In the genomic region with DNA sequence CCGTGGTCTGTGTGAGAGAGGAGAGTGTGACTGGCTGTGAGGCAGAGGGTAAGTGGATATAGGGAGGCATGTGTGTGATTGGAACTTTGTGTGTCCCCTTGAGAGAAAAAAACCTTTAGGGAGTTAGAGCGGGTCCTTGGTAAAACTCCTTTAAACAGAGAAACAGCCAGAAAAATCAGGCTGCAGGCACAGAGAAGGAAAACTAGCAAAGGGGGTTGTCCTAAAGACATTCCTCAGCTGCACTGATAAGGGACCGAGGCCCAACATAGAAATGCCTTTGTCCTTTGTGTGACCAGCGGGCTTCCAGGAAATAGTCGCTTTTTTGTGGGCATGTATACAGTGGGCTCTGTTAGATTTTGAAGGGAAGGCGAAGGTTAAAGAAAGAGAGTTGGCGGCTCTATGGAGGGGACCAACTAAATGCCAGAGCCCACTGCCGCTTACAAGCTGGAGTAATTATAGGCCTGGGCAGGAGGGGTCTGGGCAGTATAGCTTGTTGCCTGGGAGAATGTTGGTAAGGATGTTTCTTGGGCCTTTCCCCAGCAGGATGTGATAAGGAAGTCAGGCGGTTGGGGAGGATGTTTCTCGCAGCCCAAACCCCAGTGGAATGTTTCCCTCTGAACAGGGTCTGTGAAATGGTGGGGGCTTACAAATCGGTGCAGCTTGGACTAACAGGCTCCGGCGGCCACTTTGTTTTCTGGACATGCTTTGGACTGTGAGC, we compare ENCODE assay signal across 8 cellular contexts.
A peak's percentile ranks its signal among the peaks of the same experiment; 100 is the strongest.
DNase-seq lines count a peak whose midpoint lies in the region; ATAC-seq and TF ChIP-seq lines count a peak whose summit lies in the region.
"Not testable (repeated sequence)": the region's sequence is repeated elsewhere in the genome, so short reads cannot be mapped to it uniquely, and the experiment has no call there.

No MANE protein-coding gene starts in this region.

- not testable (repeated sequence) for H3K27me3 ChIP-seq in ascending aorta; neuronal stem cell (ENCODE audit: control insufficient read depth in 3 of 3, insufficient read depth in 3 of 3, low read depth in 1 of 3, low read length in 3 of 3)

- ATAC-seq in T-helper 17 cell = not testable (repeated sequence)

- not testable (repeated sequence) for H3K9me3 ChIP-seq in T-helper 17 cell (ENCODE audit: control insufficient read depth, low read length, poor library complexity, severe bottlenecking); ascending aorta; neuronal stem cell (replicated peaks in 1 of 2; ENCODE audit: control insufficient read depth in 2 of 2, insufficient read depth in 1 of 2, low read depth in 1 of 2, low read length in 2 of 2)

- not testable (repeated sequence) for H2BK5ac ChIP-seq in neuronal stem cell (ENCODE audit: low read length)

- H3K27me3 Mint-ChIP-seq in CD14-positive monocyte (ENCODE audit: low read depth in 3 of 3); T-helper 17 cell: not testable (repeated sequence)

- peaks cover 16% of the 10 kb centered on the region for H3K4me1 Mint-ChIP-seq in CD14-positive monocyte
- peaks cover 10% of the 10 kb centered on the region for H3K4me1 Mint-ChIP-seq in T-helper 17 cell

- intact Hi-C loops in CD14-positive monocyte (cut with micrococcal nuclease); ascending aorta (cut with DNase I): not testable (repeated sequence)

- peak overlapping the region; percentile 92 to 99 for H3K4me3 Mint-ChIP-seq in CD14-positive monocyte
- H3K4me3 Mint-ChIP-seq in T-helper 17 cell = peak overlapping the region; percentile 92

- not testable (repeated sequence) for H3K14ac ChIP-seq in neuronal stem cell (ENCODE audit: low read length)

- H2BK15ac ChIP-seq in neuronal stem cell (ENCODE audit: low read length) = not testable (repeated sequence)

- H3K4me2 ChIP-seq in neuronal stem cell (ENCODE audit: insufficient read depth, low read length, poor library complexity, severe bottlenecking) = peak overlapping the region; percentile 18

- H3K27ac ChIP-seq in ascending aorta (peak overlapping the region; percentile 83 to 88), neuronal stem cell (replicated peaks; ENCODE audit: low read length) (peak overlapping the region; percentile 58), substantia nigra (ENCODE audit: low read depth, low read length, poor library complexity, severe bottlenecking) (peak overlapping the region; percentile 66)

- DNase-seq in CD14-positive monocyte (ENCODE audit: low spot score); T-helper 17 cell; ascending aorta (ENCODE audit: low spot score in 2 of 2); epithelial cell of esophagus (ENCODE audit: low read depth): not testable (repeated sequence)
- DNase-seq in HT-29 (ENCODE audit: low spot score) = peak; percentile 53
- DNase-seq in left kidney (ENCODE audit: low read depth, low spot score) = peak; percentile 36
- DNase-seq in neuronal stem cell (ENCODE audit: low spot score) = peak; percentile 15
- peak in 8 of 49 donors; percentile 14 to 55 (median 30) for DNase-seq in substantia nigra (lab: John Stamatoyannopoulos, UW)

- not testable (repeated sequence) for H2AK5ac ChIP-seq in neuronal stem cell (ENCODE audit: low read depth, low read length)

- not testable (repeated sequence) for H3K36me3 Mint-ChIP-seq in CD14-positive monocyte; T-helper 17 cell (ENCODE audit: low read depth)

- not testable (repeated sequence) for H2BK120ac ChIP-seq in neuronal stem cell (ENCODE audit: low read depth, low read length)

- not testable (repeated sequence) for H3K4me1 ChIP-seq in ascending aorta; neuronal stem cell (ENCODE audit: control insufficient read depth in 2 of 2, insufficient read depth in 1 of 2, low read depth in 1 of 2, low read length in 2 of 2)

- H3K4me3 ChIP-seq in ascending aorta (peak overlapping the region; percentile 68 to 78), epithelial cell of esophagus (ENCODE audit: low read length) (peak overlapping the region; percentile 64), neuronal stem cell (ENCODE audit: low read length in 2 of 2) (peak overlapping the region; percentile 66 to 89)

- not testable (repeated sequence) for TF ChIP-seq CTCF in CD14-positive monocyte (IDR thresholded peaks at IDR 0.05); ascending aorta (IDR thresholded peaks at IDR 0.05); epithelial cell of esophagus (IDR thresholded peaks at IDR 0.05; ENCODE audit: insufficient read depth, low read depth, low read length, missing control alignments)

- H2AFZ ChIP-seq in neuronal stem cell (ENCODE audit: low read length) = peak overlapping the region; percentile 83

- H3K9ac ChIP-seq in neuronal stem cell (ENCODE audit: low read depth, low read length, poor library complexity) = peak overlapping the region; percentile 77

- not testable (repeated sequence) for H3K4ac ChIP-seq in neuronal stem cell (ENCODE audit: low read length)

- H3K23ac ChIP-seq in neuronal stem cell (ENCODE audit: low read depth, low read length, poor library complexity) = not testable (repeated sequence)

- no CpG with 5 or more reads among the region's 13 CpGs for WGBS in neuronal stem cell (ENCODE audit: extremely low coverage in 2 of 2, insufficient read length in 2 of 2, insufficient replicate concordance in 1 of 2), 2 donors

- H2BK12ac ChIP-seq in neuronal stem cell (ENCODE audit: low read length) = peak overlapping the region; percentile 58

- not testable (repeated sequence) for H3K79me1 ChIP-seq in neuronal stem cell (ENCODE audit: low read depth, low read length)

- not testable (repeated sequence) for H4K91ac ChIP-seq in neuronal stem cell (ENCODE audit: low read depth, low read length, poor library complexity)

- H3K27ac Mint-ChIP-seq in CD14-positive monocyte = peak overlapping the region; percentile 87 to 98 (median 91)
- H3K27ac Mint-ChIP-seq in T-helper 17 cell = peak overlapping the region; percentile 97

- H3K36me3 ChIP-seq in ascending aorta; neuronal stem cell (replicated peaks in 1 of 2; ENCODE audit: control insufficient read depth in 2 of 2, insufficient read depth in 2 of 2, low read length in 2 of 2): not testable (repeated sequence)

- H3K9me3 Mint-ChIP-seq in CD14-positive monocyte = not testable (repeated sequence)

- H3K18ac ChIP-seq in neuronal stem cell (ENCODE audit: low read length) = peak overlapping the region; percentile 87

- not testable (repeated sequence) for H4K8ac ChIP-seq in neuronal stem cell (ENCODE audit: low read depth, low read length)
